In genomic region chr2:10985260-10985659, GRCh38 we compare ENCODE assay signal across 1 cellular context.
TF ChIP-seq lines count a peak whose summit lies in the region.

No MANE protein-coding gene starts in this region.

TF ChIP-seq in WTC11, 78 proteins besides CTCF, POLR2A, EP300 and RAD21 (continued from another document):
- no peak for TF ChIP-seq EMX1 (CRISPR knock-in tag; IDR thresholded peaks at IDR 0.05)
- no peak for TF ChIP-seq MYBL2 (CRISPR knock-in tag; IDR thresholded peaks at IDR 0.05)
- TF ChIP-seq CDX4 (CRISPR knock-in tag; IDR thresholded peaks at IDR 0.05; ENCODE audit: borderline replicate concordance), result no peak
- no peak for TF ChIP-seq ATF3 (CRISPR knock-in tag; conservative IDR thresholded peaks at IDR 0.05)
- no peak for TF ChIP-seq NFE2L1 (CRISPR knock-in tag; IDR thresholded peaks at IDR 0.05)
- TF ChIP-seq E2F5 (CRISPR knock-in tag; IDR thresholded peaks at IDR 0.05), result no peak
- no peak for TF ChIP-seq ZNF263 (CRISPR knock-in tag; IDR thresholded peaks at IDR 0.05; ENCODE audit: low read depth)
- TF ChIP-seq OVOL2 (CRISPR knock-in tag; IDR thresholded peaks at IDR 0.05; ENCODE audit: borderline replicate concordance), result no peak
- no peak for TF ChIP-seq ZNF416 (CRISPR knock-in tag; IDR thresholded peaks at IDR 0.05)
- no peak for TF ChIP-seq CREM (CRISPR knock-in tag; IDR thresholded peaks at IDR 0.05)
- TF ChIP-seq NFATC4 (CRISPR knock-in tag; IDR thresholded peaks at IDR 0.05), result no peak
- TF ChIP-seq CREB1 (CRISPR knock-in tag; IDR thresholded peaks at IDR 0.05), result no peak
- TF ChIP-seq ZNF532 (CRISPR knock-in tag; IDR thresholded peaks at IDR 0.05; ENCODE audit: borderline replicate concordance), result no peak
- no peak for TF ChIP-seq AFF4 (CRISPR knock-in tag; IDR thresholded peaks at IDR 0.05; ENCODE audit: borderline replicate concordance)
- TF ChIP-seq TCF7 (CRISPR knock-in tag; IDR thresholded peaks at IDR 0.05; ENCODE audit: low read depth), result no peak
- no peak for TF ChIP-seq RORB (CRISPR knock-in tag; IDR thresholded peaks at IDR 0.05)
TF ChIP-seq in WTC11: peak in this region for 0.
